20 cellular contexts compared by ENCODE assay signal in genomic region chr5:75202935-75203334, GRCh38. TPM values are rescaled to one million over a fixed set of nuclear protein-coding genes. Genes with fewer than 3 reads are reported as not detected.
DNase-seq lines count a peak whose midpoint lies in the region; ATAC-seq and TF ChIP-seq lines count a peak whose summit lies in the region.
"Had no signal": no experiment of that assay in that cellular context is flagged by ENCODE, and none has a peak within 500 bp of the region (broad histone marks: within the 10 kb centered on the region; RNA-seq: fewer than 3 reads in every experiment).

No MANE protein-coding gene starts in this region.

- no peaks in the 10 kb centered on the region for H3K36me3 Mint-ChIP-seq in MCF 10A (ENCODE audit: insufficient read depth, unreplicated experiment)

- H3K27ac Mint-ChIP-seq in MCF 10A (ENCODE audit: low read depth, unreplicated experiment) = no peak overlapping the region
- H3K27ac Mint-ChIP-seq: CD8-positive, alpha-beta memory T cell had no signal

- BruUV-seq in mammary epithelial cell (replicated peaks; lab: Mats Ljungman, UMichigan) (no TSS peak), MCF 10A (replicated peaks; lab: Mats Ljungman, UMichigan) (no TSS peak), PC-3 (replicated peaks; lab: Mats Ljungman, UMichigan) (no TSS peak)

- DNase-seq in mammary epithelial cell (no peak), MCF 10A (ENCODE audit: unreplicated experiment) (no peak), PC-3 (peak; percentile 5), foreskin keratinocyte (no peak), NOMO-1 (lab: John Stamatoyannopoulos, UW; ENCODE audit: unreplicated experiment in 2 of 2) (no peak), A172 (ENCODE audit: low spot score) (no peak)
- DNase-seq: CD8-positive, alpha-beta memory T cell; GDM1; NCI-H1436 treated with DMSO at 0.1 percent for 48 hours; NCI-H2029 treated with DMSO at 0.1 percent for 48 hours; NCI-H2171 treated with DMSO at 0.1 percent for 48 hours; NCI-H446 treated with DMSO at 0.1 percent for 48 hours; NCI-H748 treated with DMSO at 0.1 percent for 48 hours had no signal

- no peaks in the 10 kb centered on the region for H3K9me3 Mint-ChIP-seq in MCF 10A (ENCODE audit: unreplicated experiment)
- H3K9me3 Mint-ChIP-seq: CD8-positive, alpha-beta memory T cell had no signal

- POLR2A ChIA-PET in MCF 10A (lab: Yijun Ruan, JAX) (interaction anchor here (0.5 kb wide), 1 partner anchor 219 kb away, joined by 3 read pairs; no protein-coding TSS in a partner anchor), PC-3 (lab: Charles Lee; ENCODE audit: unreplicated experiment) (no interaction called here)

- ATAC-seq in PC-3 = no peak
- peak; percentile 38 for ATAC-seq in foreskin keratinocyte
- ATAC-seq in GM18870 (IDR thresholded peaks at IDR 0.05; ENCODE audit: unreplicated experiment) = no peak
- ATAC-seq: A549, Panc1, Right ventricle myocardium inferior, SK-N-SH treated with all-trans-retinoic acid at 6 μM for 48 hours had no signal

- CTCF ChIA-PET in mammary epithelial cell (lab: Charles Lee; ENCODE audit: low non-redundant PET) (no interaction called here), MCF 10A (lab: Yijun Ruan, JAX) (interaction anchor here (0.9 to 1.2 kb wide), 2 partner anchors 155 to 227 kb away, joined by 4 to 5 read pairs; no protein-coding TSS in a partner anchor), PC-3 (lab: Charles Lee) (no interaction called here)

- no peak overlapping the region for H3K9ac ChIP-seq in mammary epithelial cell (ENCODE audit: insufficient read depth, low read length)
- H3K9ac ChIP-seq in PC-3 (ENCODE audit: low read length) = no peak overlapping the region
- H3K9ac ChIP-seq: BLaER1 treated with 17β-estradiol and CSF1 and Interleukin-3, amounts not matched to agents 10 nM and 100 nM had no signal

- H3K9me3 ChIP-seq in mammary epithelial cell (replicated peaks; ENCODE audit: insufficient read depth, low read length) = no peaks in the 10 kb centered on the region
- H3K9me3 ChIP-seq in PC-3 (ENCODE audit: low read length) = no peaks in the 10 kb centered on the region
- H3K9me3 ChIP-seq: A549; BLaER1 treated with 17β-estradiol and CSF1 and Interleukin-3, amounts not matched to agents 10 nM and 100 nM; HAP-1 had no signal

- H3K4me1 ChIP-seq in mammary epithelial cell (ENCODE audit: insufficient read depth, low read length) (no peaks in the 10 kb centered on the region), PC-3 (ENCODE audit: insufficient read depth, low read length) (0 out of 2 replicates have a peak, but pooled peaks cover 5% of the 10 kb centered on the region), foreskin keratinocyte (peaks cover 4% of the 10 kb centered on the region)
- H3K4me1 ChIP-seq: A549; BLaER1 treated with 17β-estradiol and CSF1 and Interleukin-3, amounts not matched to agents 10 nM and 100 nM had no signal

- H3K79me2 ChIP-seq in mammary epithelial cell (ENCODE audit: insufficient read depth, low read length) = no peaks in the 10 kb centered on the region
- no peaks in the 10 kb centered on the region for H3K79me2 ChIP-seq in PC-3 (ENCODE audit: low read length)

- H3K27me3 ChIP-seq in mammary epithelial cell (ENCODE audit: insufficient read depth, low read length) (no peaks in the 10 kb centered on the region), PC-3 (ENCODE audit: low read length) (no peaks in the 10 kb centered on the region), foreskin keratinocyte (no peaks in the 10 kb centered on the region)
- H3K27me3 ChIP-seq: BLaER1 treated with 17β-estradiol and CSF1 and Interleukin-3, amounts not matched to agents 10 nM and 100 nM had no signal

- no peak overlapping the region for H2AFZ ChIP-seq in mammary epithelial cell (ENCODE audit: low read depth, low read length)
- H2AFZ ChIP-seq in PC-3 (ENCODE audit: low read length) = no peak overlapping the region

- in situ Hi-C loops in mammary epithelial cell (cut with MboI; ENCODE audit: low sequenced_read_pairs in 2 of 2) = no loop called here

- no peak overlapping the region for H3K4me3 Mint-ChIP-seq in MCF 10A (ENCODE audit: unreplicated experiment)
- H3K4me3 Mint-ChIP-seq: CD8-positive, alpha-beta memory T cell had no signal

- intact Hi-C loops in mammary epithelial cell (cut with micrococcal nuclease) (no loop called here), MCF 10A (cut with micrococcal nuclease) (no loop called here), PC-3 (cut with micrococcal nuclease) (no loop called here)

- no peak overlapping the region for H3K4me2 ChIP-seq in mammary epithelial cell (ENCODE audit: insufficient read depth, low read depth, low read length)
- H3K4me2 ChIP-seq in PC-3 (ENCODE audit: low read length) = no peak overlapping the region
- H3K4me2 ChIP-seq: A549; BLaER1 treated with 17β-estradiol and CSF1 and Interleukin-3, amounts not matched to agents 10 nM and 100 nM had no signal

- H3K9me2 ChIP-seq in PC-3 (replicated peaks; ENCODE audit: low read length) = no peaks in the 10 kb centered on the region

- H4K20me1 ChIP-seq in mammary epithelial cell (ENCODE audit: insufficient read depth, low read length) (no peaks in the 10 kb centered on the region), PC-3 (ENCODE audit: low read length) (no peaks in the 10 kb centered on the region)
- H4K20me1 ChIP-seq: BLaER1 treated with 17β-estradiol and CSF1 and Interleukin-3, amounts not matched to agents 10 nM and 100 nM had no signal

- TF ChIP-seq CTCF in mammary epithelial cell (conservative IDR thresholded peaks at IDR 0.05 in 1 of 2, IDR thresholded peaks at IDR 0.05 in 1 of 2; ENCODE audit: extremely low read depth in 1 of 2, insufficient read depth in 1 of 2, low read depth in 1 of 2, low read length in 2 of 2) = peak; percentile 5 to 8
- TF ChIP-seq CTCF in MCF 10A (IDR thresholded peaks at IDR 0.05; ENCODE audit: unreplicated experiment) = no peak
- no peak for TF ChIP-seq CTCF in PC-3 (conservative IDR thresholded peaks at IDR 0.05; ENCODE audit: low read depth, low read length)
- no peak for TF ChIP-seq CTCF in foreskin keratinocyte (conservative IDR thresholded peaks at IDR 0.05)

- H3K4me3 ChIP-seq in mammary epithelial cell (replicated peaks in 1 of 3; ENCODE audit: insufficient read depth in 1 of 3, low read depth in 2 of 3, low read length in 3 of 3) (no peak overlapping the region), PC-3 (ENCODE audit: low read length) (no peak overlapping the region)
- H3K4me3 ChIP-seq: A549; BLaER1 treated with 17β-estradiol and CSF1 and Interleukin-3, amounts not matched to agents 10 nM and 100 nM; HAP-1 had no signal

- no peaks in the 10 kb centered on the region for H3K27me3 Mint-ChIP-seq in MCF 10A (ENCODE audit: insufficient read depth, unreplicated experiment)
- H3K27me3 Mint-ChIP-seq: CD8-positive, alpha-beta memory T cell had no signal

- 91% methylated on average over 1 of the region's 1 CpG for WGBS in mammary epithelial cell (ENCODE audit: low coverage, missing lambda C conversion rate)

- H3F3A ChIP-seq in PC-3 (ENCODE audit: low read length, unreplicated experiment) = no peaks in the 10 kb centered on the region

- dilution Hi-C loops in mammary epithelial cell (cut with HindIII; ENCODE audit: low sequenced_read_pairs) = no loop called here

- no peaks in the 10 kb centered on the region for H3K4me1 Mint-ChIP-seq in MCF 10A (ENCODE audit: insufficient read depth, unreplicated experiment)
- H3K4me1 Mint-ChIP-seq: CD8-positive, alpha-beta memory T cell had no signal

- no peaks in the 10 kb centered on the region for H3K36me3 ChIP-seq in mammary epithelial cell (ENCODE audit: insufficient read depth, low read length)
- H3K36me3 ChIP-seq in PC-3 (ENCODE audit: low read depth, low read length) = no peaks in the 10 kb centered on the region
- H3K36me3 ChIP-seq: BLaER1 treated with 17β-estradiol and CSF1 and Interleukin-3, amounts not matched to agents 10 nM and 100 nM; HAP-1 had no signal

- H3K27ac ChIP-seq in mammary epithelial cell (ENCODE audit: insufficient read depth, low read depth, low read length) (no peak overlapping the region), PC-3 (ENCODE audit: low read length) (no peak overlapping the region), foreskin keratinocyte (no peak overlapping the region)
- H3K27ac ChIP-seq: A549; BLaER1 treated with 17β-estradiol and CSF1 and Interleukin-3, amounts not matched to agents 10 nM and 100 nM had no signal

RNA-seq across cellular contexts. Expression of gene ANKRD31, which starts 33.7 kb away (rescaled TPM):
- total RNA-seq in mammary epithelial cell (under 1 TPM; 0.26 to 0.33 TPM), MCF 10A (2022) (0.28 and 0.56 TPM in 2 replicates), PC-3 (2014; rRNA removed) (0.12 and 0.26 TPM in 2 replicates), foreskin keratinocyte (0.07 and 0.10 TPM in 2 replicates)
- polyA plus RNA-seq in mammary epithelial cell (0.05 TPM), foreskin keratinocyte (0.01 and 0.03 TPM in 2 replicates)
- 0.93 TPM for polyA minus RNA-seq in mammary epithelial cell
- total RNA-seq in A172 (2014; rRNA removed; shearing (Covaris generic)) = not detected in 2 replicates

Comparison
In these comparisons a context has a peak if more than half of its experiments do, and no peak if none do; other contexts are left out.
1. CTCF ChIP-seq: peak in mammary epithelial cell (2 of 2); none in MCF 10A (single experiment), PC-3 (single experiment) and foreskin keratinocyte (single experiment).